9 cellular contexts compared by ENCODE assay signal in the genomic region with DNA sequence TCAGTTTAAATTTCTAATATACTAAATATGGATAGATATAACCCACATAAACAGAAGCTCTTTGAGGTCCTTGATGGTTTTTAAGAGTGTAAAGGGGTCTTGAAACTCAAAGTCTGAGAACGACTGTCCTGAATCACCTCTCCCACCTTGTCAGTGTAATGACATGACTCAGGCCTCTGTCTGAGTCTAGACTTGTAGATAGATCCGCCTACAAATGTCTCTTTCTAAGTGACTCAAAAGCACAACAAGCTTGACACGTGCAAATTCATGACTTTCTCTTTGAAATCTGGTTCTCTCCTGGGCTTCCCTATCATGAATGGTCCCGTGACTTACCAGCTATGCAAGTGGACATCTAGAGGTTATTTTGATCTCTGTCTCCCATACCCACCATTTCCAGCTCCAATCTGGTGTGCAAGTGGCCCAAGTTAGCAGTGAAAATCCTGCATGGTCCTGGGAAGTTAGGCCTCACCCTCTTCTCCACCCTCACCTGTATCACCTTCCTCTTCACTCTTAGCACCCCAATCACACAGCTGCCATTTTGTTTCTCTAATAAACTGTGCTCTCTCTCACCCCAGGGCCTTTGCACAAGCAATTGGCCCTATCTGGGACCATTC. TPM values are rescaled to one million over a fixed set of nuclear protein-coding genes. Genes with fewer than 3 reads are reported as not detected.
DNase-seq lines count a peak whose midpoint lies in the region; ATAC-seq and FAIRE-seq lines count a peak whose summit lies in the region.
"Not testable (repeated sequence)": the region's sequence is repeated elsewhere in the genome, so short reads cannot be mapped to it uniquely, and the experiment has no call there.
"Had no signal": no experiment of that assay in that cellular context is flagged by ENCODE, and none has a peak within 500 bp of the region (broad histone marks: within the 10 kb centered on the region; RNA-seq: fewer than 3 reads in every experiment).

No MANE protein-coding gene starts in this region.

- H3K9me3 ChIP-seq in T-helper 17 cell (ENCODE audit: control insufficient read depth, low read length, poor library complexity, severe bottlenecking), result not testable (repeated sequence)

- not testable (repeated sequence) for H3K36me3 Mint-ChIP-seq in T-helper 17 cell (ENCODE audit: low read depth)

- H3K27me3 Mint-ChIP-seq in T-helper 17 cell, result not testable (repeated sequence)

- FAIRE-seq in GM18507 (lab: Jason Lieb, UNC), result peak; percentile 88

- DNase-seq in GM18507 (ENCODE audit: extremely low spot score, insufficient read length, low read depth); T-helper 17 cell: not testable (repeated sequence)
- peak; percentile 24 for DNase-seq in activated naive CD4-positive, alpha-beta T cell treated with anti-CD3 and anti-CD28 coated beads, Interleukin-2, amount 50 U/mL, for 16 hours
- DNase-seq in iris pigment epithelial cell (ENCODE audit: low read depth), result peak; percentile 60

- H3K27ac Mint-ChIP-seq in T-helper 17 cell, result peak overlapping the region; percentile 91

- peaks cover 50% of the 10 kb centered on the region for H3K4me1 Mint-ChIP-seq in T-helper 17 cell

- not testable (repeated sequence) for H3K4me3 Mint-ChIP-seq in T-helper 17 cell

- peak; percentile 35 for ATAC-seq in GM21360 (IDR thresholded peaks at IDR 0.05; ENCODE audit: unreplicated experiment)
- ATAC-seq in HG02798 (IDR thresholded peaks at IDR 0.05; ENCODE audit: poor library complexity, unreplicated experiment), result peak; percentile 42
- ATAC-seq in HG03378 (IDR thresholded peaks at IDR 0.05; ENCODE audit: unreplicated experiment), result peak; percentile 39
- not testable (repeated sequence) for ATAC-seq in T-helper 17 cell

RNA-seq across cellular contexts. Expression of gene C10orf67, which starts 20.9 kb away (rescaled TPM):
- under 1 TPM in 1 of 2 donors, not detected in 1; 0.26 TPM for total RNA-seq in T-helper 17 cell
- total RNA-seq: B cell, lung microvascular endothelial cell had no signal
